1 cellular context compared by ENCODE assay signal in the genomic region with DNA sequence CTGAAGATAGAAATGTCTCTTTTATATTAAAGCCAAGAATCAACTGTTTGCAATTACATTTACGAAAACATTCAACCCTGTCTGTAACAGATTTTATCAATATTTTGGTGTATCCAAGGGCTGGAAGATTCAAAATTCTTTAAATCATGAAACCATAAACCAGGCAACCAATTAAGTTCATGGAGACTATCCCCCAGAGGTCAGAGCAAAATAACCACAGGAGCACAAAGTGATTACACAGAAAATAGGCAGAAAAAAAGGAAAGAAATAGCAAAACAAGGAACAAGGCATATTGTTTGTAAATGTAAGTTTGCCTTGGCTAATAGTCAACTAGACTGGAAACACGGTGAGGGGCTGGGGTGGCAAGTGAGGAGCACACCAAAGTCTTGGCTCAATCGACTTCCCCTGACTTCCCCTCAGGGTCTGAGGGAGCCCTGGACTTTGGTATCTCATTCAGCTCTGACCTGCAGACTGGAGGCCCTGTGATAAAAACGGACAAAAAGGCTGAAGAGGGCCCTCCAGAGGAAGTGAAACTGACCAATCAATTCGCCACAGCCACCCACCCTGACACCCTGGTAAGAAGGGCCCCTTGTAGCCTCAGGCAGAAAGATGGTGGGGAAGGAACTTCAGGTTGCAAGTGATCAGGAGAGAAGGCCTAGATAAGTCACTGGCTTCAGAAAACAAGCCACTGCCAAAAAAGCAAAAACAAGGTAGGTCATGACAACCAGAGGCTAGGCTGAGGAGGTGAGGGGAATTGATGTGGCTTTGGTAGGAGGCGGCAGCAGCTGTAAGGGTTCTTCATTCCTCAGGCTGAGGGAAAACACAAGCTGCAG.
A peak's percentile ranks its signal among the peaks of the same experiment; 100 is the strongest.
TF ChIP-seq lines count a peak whose summit lies in the region.

No MANE protein-coding gene starts in this region.

TF ChIP-seq in HepG2, 621 proteins besides CTCF, POLR2A, EP300 and RAD21 (continued from another document):
- TF ChIP-seq, protein P1, sequence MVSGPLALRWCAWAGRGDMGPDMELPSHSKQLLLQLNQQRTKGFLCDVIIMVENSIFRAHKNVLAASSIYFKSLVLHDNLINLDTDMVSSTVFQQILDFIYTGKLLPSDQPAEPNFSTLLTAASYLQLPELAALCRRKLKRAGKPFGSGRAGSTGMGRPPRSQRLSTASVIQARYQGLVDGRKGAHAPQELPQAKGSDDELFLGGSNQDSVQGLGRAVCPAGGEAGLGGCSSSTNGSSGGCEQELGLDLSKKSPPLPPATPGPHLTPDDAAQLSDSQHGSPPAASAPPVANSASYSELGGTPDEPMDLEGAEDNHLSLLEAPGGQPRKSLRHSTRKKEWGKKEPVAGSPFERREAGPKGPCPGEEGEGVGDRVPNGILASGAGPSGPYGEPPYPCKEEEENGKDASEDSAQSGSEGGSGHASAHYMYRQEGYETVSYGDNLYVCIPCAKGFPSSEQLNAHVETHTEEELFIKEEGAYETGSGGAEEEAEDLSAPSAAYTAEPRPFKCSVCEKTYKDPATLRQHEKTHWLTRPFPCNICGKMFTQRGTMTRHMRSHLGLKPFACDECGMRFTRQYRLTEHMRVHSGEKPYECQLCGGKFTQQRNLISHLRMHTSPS (CRISPR knock-in tag; IDR thresholded peaks at IDR 0.05; ENCODE audit: low read depth): peak; percentile 30; the same call in 1 of the 2 replicates
- TF ChIP-seq RNF2 (conservative IDR thresholded peaks at IDR 0.05; ENCODE audit: low read depth) (no peak), ZFP36L1 (CRISPR knock-in tag; IDR thresholded peaks at IDR 0.05) (peak; percentile 82; the same call in 1 of the 2 replicates), XRCC5 (optimal IDR thresholded peaks at IDR 0.05; ENCODE audit: low read length) (peak; percentile 60), DMAP1 (CRISPR knock-in tag; IDR thresholded peaks at IDR 0.05) (peak; percentile 2; the same call in 1 of the 2 replicates), NFKBIZ (CRISPR knock-in tag; IDR thresholded peaks at IDR 0.05) (0 out of 2 replicates have a peak, but pooled peaks have one; percentile 35), ZNF331 (CRISPR knock-in tag; IDR thresholded peaks at IDR 0.05) (peak; percentile 39; the same call in 1 of the 2 replicates), TBL1XR1 (IDR thresholded peaks at IDR 0.05; ENCODE audit: borderline replicate concordance, low read length, partially characterized antibody) (peak; percentile 34), ZBTB38 (CRISPR knock-in tag; IDR thresholded peaks at IDR 0.05) (peak; percentile 39; the same call in 1 of the 2 replicates), ELF3 (CRISPR knock-in tag; IDR thresholded peaks at IDR 0.05) (no peak; the same call in 1 of the 2 replicates), SOX13 (IDR thresholded peaks at IDR 0.05) (peak; percentile 42; the same call in 1 of the 2 replicates), SOX13 (CRISPR knock-in tag; conservative IDR thresholded peaks at IDR 0.05 in 1 of 2, IDR thresholded peaks at IDR 0.05 in 1 of 2) (peak in 1 of 2 experiments; percentile 62; a peak in 2 of 4 replicates), ZFX (CRISPR knock-in tag; IDR thresholded peaks at IDR 0.05; ENCODE audit: low read depth) (peak; percentile 45; the same call in 1 of the 2 replicates), NFYB (CRISPR knock-in tag; IDR thresholded peaks at IDR 0.05) (peak; percentile 51; the same call in 1 of the 2 replicates), HMG20A (CRISPR knock-in tag; IDR thresholded peaks at IDR 0.05; ENCODE audit: borderline replicate concordance) (peak; percentile 18), ZNF205 (CRISPR knock-in tag; IDR thresholded peaks at IDR 0.05) (peak; percentile 16; the same call in 1 of the 2 replicates), AGO2 (optimal IDR thresholded peaks at IDR 0.05; ENCODE audit: low read depth, low read length) (no peak), FOXO1 (CRISPR knock-in tag; IDR thresholded peaks at IDR 0.05) (peak; percentile 34; the same call in 1 of the 2 replicates)
- TF ChIP-seq, protein P2, sequence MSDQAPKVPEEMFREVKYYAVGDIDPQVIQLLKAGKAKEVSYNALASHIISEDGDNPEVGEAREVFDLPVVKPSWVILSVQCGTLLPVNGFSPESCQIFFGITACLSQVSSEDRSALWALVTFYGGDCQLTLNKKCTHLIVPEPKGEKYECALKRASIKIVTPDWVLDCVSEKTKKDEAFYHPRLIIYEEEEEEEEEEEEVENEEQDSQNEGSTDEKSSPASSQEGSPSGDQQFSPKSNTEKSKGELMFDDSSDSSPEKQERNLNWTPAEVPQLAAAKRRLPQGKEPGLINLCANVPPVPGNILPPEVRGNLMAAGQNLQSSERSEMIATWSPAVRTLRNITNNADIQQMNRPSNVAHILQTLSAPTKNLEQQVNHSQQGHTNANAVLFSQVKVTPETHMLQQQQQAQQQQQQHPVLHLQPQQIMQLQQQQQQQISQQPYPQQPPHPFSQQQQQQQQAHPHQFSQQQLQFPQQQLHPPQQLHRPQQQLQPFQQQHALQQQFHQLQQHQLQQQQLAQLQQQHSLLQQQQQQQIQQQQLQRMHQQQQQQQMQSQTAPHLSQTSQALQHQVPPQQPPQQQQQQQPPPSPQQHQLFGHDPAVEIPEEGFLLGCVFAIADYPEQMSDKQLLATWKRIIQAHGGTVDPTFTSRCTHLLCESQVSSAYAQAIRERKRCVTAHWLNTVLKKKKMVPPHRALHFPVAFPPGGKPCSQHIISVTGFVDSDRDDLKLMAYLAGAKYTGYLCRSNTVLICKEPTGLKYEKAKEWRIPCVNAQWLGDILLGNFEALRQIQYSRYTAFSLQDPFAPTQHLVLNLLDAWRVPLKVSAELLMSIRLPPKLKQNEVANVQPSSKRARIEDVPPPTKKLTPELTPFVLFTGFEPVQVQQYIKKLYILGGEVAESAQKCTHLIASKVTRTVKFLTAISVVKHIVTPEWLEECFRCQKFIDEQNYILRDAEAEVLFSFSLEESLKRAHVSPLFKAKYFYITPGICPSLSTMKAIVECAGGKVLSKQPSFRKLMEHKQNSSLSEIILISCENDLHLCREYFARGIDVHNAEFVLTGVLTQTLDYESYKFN (CRISPR knock-in tag; conservative IDR thresholded peaks at IDR 0.05): peak; percentile 81
- TF ChIP-seq, protein P3, sequence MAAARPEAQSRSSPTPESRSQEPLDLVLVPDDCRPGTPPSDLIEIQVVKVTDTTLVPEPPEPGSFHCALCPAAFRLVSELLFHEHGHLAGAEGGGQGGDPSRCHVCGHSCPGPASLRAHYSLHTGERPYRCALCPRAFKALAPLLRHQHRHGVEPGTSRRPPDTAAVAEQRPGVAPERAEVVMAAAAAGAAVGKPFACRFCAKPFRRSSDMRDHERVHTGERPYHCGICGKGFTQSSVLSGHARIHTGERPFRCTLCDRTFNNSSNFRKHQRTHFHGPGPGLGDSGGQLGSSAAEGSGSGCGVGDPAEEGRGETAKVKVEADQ (CRISPR knock-in tag; IDR thresholded peaks at IDR 0.05; ENCODE audit: borderline replicate concordance): peak; percentile 23; the same call in 1 of the 2 replicates
- TF ChIP-seq, protein P4, sequence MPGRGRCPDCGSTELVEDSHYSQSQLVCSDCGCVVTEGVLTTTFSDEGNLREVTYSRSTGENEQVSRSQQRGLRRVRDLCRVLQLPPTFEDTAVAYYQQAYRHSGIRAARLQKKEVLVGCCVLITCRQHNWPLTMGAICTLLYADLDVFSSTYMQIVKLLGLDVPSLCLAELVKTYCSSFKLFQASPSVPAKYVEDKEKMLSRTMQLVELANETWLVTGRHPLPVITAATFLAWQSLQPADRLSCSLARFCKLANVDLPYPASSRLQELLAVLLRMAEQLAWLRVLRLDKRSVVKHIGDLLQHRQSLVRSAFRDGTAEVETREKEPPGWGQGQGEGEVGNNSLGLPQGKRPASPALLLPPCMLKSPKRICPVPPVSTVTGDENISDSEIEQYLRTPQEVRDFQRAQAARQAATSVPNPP (CRISPR knock-in tag; IDR thresholded peaks at IDR 0.05): no peak
- TF ChIP-seq, protein P5, sequence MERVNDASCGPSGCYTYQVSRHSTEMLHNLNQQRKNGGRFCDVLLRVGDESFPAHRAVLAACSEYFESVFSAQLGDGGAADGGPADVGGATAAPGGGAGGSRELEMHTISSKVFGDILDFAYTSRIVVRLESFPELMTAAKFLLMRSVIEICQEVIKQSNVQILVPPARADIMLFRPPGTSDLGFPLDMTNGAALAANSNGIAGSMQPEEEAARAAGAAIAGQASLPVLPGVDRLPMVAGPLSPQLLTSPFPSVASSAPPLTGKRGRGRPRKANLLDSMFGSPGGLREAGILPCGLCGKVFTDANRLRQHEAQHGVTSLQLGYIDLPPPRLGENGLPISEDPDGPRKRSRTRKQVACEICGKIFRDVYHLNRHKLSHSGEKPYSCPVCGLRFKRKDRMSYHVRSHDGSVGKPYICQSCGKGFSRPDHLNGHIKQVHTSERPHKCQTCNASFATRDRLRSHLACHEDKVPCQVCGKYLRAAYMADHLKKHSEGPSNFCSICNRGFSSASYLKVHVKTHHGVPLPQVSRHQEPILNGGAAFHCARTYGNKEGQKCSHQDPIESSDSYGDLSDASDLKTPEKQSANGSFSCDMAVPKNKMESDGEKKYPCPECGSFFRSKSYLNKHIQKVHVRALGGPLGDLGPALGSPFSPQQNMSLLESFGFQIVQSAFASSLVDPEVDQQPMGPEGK (CRISPR knock-in tag; IDR thresholded peaks at IDR 0.05): peak; percentile 36
- TF ChIP-seq, protein P6, sequence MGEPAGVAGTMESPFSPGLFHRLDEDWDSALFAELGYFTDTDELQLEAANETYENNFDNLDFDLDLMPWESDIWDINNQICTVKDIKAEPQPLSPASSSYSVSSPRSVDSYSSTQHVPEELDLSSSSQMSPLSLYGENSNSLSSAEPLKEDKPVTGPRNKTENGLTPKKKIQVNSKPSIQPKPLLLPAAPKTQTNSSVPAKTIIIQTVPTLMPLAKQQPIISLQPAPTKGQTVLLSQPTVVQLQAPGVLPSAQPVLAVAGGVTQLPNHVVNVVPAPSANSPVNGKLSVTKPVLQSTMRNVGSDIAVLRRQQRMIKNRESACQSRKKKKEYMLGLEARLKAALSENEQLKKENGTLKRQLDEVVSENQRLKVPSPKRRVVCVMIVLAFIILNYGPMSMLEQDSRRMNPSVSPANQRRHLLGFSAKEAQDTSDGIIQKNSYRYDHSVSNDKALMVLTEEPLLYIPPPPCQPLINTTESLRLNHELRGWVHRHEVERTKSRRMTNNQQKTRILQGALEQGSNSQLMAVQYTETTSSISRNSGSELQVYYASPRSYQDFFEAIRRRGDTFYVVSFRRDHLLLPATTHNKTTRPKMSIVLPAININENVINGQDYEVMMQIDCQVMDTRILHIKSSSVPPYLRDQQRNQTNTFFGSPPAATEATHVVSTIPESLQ (CRISPR knock-in tag; conservative IDR thresholded peaks at IDR 0.05): no peak
- TF ChIP-seq, protein P7, sequence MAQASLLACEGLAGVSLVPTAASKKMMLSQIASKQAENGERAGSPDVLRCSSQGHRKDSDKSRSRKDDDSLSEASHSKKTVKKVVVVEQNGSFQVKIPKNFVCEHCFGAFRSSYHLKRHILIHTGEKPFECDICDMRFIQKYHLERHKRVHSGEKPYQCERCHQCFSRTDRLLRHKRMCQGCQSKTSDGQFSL (CRISPR knock-in tag; IDR thresholded peaks at IDR 0.05): no peak
- TF ChIP-seq, protein P8, sequence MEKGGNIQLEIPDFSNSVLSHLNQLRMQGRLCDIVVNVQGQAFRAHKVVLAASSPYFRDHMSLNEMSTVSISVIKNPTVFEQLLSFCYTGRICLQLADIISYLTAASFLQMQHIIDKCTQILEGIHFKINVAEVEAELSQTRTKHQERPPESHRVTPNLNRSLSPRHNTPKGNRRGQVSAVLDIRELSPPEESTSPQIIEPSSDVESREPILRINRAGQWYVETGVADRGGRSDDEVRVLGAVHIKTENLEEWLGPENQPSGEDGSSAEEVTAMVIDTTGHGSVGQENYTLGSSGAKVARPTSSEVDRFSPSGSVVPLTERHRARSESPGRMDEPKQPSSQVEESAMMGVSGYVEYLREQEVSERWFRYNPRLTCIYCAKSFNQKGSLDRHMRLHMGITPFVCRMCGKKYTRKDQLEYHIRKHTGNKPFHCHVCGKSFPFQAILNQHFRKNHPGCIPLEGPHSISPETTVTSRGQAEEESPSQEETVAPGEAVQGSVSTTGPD (CRISPR knock-in tag; IDR thresholded peaks at IDR 0.05): peak; percentile 76
- TF ChIP-seq, protein P9, sequence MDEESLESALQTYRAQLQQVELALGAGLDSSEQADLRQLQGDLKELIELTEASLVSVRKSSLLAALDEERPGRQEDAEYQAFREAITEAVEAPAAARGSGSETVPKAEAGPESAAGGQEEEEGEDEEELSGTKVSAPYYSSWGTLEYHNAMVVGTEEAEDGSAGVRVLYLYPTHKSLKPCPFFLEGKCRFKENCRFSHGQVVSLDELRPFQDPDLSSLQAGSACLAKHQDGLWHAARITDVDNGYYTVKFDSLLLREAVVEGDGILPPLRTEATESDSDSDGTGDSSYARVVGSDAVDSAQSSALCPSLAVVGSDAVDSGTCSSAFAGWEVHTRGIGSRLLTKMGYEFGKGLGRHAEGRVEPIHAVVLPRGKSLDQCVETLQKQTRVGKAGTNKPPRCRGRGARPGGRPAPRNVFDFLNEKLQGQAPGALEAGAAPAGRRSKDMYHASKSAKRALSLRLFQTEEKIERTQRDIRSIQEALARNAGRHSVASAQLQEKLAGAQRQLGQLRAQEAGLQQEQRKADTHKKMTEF (CRISPR knock-in tag; IDR thresholded peaks at IDR 0.05): peak; percentile 17; the same call in 1 of the 2 replicates
- TF ChIP-seq, protein P10, sequence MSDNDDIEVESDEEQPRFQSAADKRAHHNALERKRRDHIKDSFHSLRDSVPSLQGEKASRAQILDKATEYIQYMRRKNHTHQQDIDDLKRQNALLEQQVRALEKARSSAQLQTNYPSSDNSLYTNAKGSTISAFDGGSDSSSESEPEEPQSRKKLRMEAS (IDR thresholded peaks at IDR 0.05): peak; percentile 47; the same call in 1 of the 2 replicates
